8 cellular contexts compared by ENCODE assay signal in the genomic region with DNA sequence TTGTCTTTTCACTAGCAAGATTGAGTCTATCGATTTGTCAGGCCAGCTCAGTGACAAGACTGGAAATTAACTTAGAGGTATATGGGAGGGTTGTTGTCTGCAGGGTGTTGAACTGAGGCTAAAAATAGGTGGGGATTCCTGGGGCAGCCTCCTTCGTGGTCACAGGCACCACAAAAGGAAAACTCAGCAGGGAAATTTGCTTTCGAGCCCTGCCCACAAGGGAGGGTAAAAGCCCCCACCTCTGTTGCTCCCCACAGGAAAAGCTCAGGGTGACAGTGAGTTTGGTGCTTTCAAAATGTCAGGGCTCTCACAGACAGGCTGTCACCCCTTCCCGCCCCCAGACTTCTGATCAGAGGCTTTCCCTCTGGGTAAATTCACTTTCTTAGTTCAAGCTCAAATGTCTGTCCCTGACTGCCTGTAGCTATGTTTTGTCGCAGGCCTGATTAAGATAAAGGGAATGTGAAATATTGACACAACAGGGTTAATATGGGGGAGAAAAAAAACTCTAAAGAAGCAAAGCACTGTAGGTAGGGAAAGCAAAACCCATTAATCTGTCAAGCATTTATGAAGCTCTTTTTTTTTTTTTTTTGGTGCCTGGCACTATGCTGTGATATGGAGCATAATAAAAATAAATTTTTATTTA. TPM values are rescaled to one million over a fixed set of nuclear protein-coding genes. Genes with fewer than 3 reads are reported as not detected.
DNase-seq lines count a peak whose midpoint lies in the region; ATAC-seq, FAIRE-seq and TF ChIP-seq lines count a peak whose summit lies in the region.

No MANE protein-coding gene starts in this region.

- peak; percentile 56 for ATAC-seq in HG02588 (IDR thresholded peaks at IDR 0.05; ENCODE audit: unreplicated experiment)
- ATAC-seq in activated B cell treated with CpG ODN at 0.5 μM for 24 hours (ENCODE audit: low read depth): peak; percentile 63

- no peaks in the 10 kb centered on the region for H3K27me3 Mint-ChIP-seq in activated B cell treated with CpG ODN at 0.5 μM for 24 hours

- no peak overlapping the region; the same call in 1 of the 2 replicates for H3K4me3 ChIP-seq in GM12864 (ENCODE audit: low read depth, low read length)

- no peaks in the 10 kb centered on the region for H3K9me3 Mint-ChIP-seq in activated B cell treated with CpG ODN at 0.5 μM for 24 hours

- no peaks in the 10 kb centered on the region for H3K36me3 Mint-ChIP-seq in activated B cell treated with CpG ODN at 0.5 μM for 24 hours (ENCODE audit: low read depth)

- FAIRE-seq in urothelium cell line (lab: Jason Lieb, UNC): no peak

- H3K4me1 Mint-ChIP-seq in activated B cell treated with CpG ODN at 0.5 μM for 24 hours: peaks cover 29% of the 10 kb centered on the region

- DNase-seq in GM12864 (ENCODE audit: low read depth) (peak; percentile 70), activated B cell treated with CpG ODN at 0.5 μM for 24 hours (no peak), kidney tubule cell (ENCODE audit: low spot score) (peak; percentile 27), NCI-H1092 treated with DMSO at 0.1 percent for 48 hours (lab: John Stamatoyannopoulos, UW) (no peak), NCI-H2227 treated with DMSO at 0.1 percent for 48 hours (lab: John Stamatoyannopoulos, UW) (no peak), urothelium cell line (ENCODE audit: low spot score) (no peak), SHP77 (lab: John Stamatoyannopoulos, UW) (no peak)

- TF ChIP-seq CTCF in GM12864 (IDR thresholded peaks at IDR 0.05; ENCODE audit: low read depth, low read length, missing control alignments) (no peak), activated B cell treated with CpG ODN at 0.5 μM for 24 hours (IDR thresholded peaks at IDR 0.05) (no peak)

- H3K4me3 Mint-ChIP-seq in activated B cell treated with CpG ODN at 0.5 μM for 24 hours: peak overlapping the region; percentile 65

- POLR2A ChIA-PET in activated B cell treated with CpG ODN at 0.5 μM for 24 hours (lab: Charles Lee): interaction anchor here (0.5 to 3.8 kb wide), 8 partner anchors 12 to 433 kb away, joined by 3 to 61 read pairs (median 4); partner anchors contain the start of genes NFKBIA, PPP2R3C and SRP54

- H3K27ac Mint-ChIP-seq in activated B cell treated with CpG ODN at 0.5 μM for 24 hours: peak overlapping the region; percentile 59

- intact Hi-C loops in activated B cell treated with CpG ODN at 0.5 μM for 24 hours (cut with micrococcal nuclease): no loop called here

- CTCF ChIA-PET in activated B cell treated with CpG ODN at 0.5 μM for 24 hours (lab: Charles Lee): interaction anchor here (0.6 to 18.3 kb wide), 7 partner anchors 155 to 275 kb away, joined by 3 to 263 read pairs (median 10); no protein-coding TSS in a partner anchor

RNA-seq across cellular contexts. Expression of gene NFKBIA, which starts 11.7 kb away (rescaled TPM):
- total RNA-seq in activated B cell treated with CpG ODN at 0.5 μM for 24 hours: 480 and 515 TPM in 2 replicates

Comparison
In these comparisons a context has a peak if more than half of its experiments do, and no peak if none do; other contexts are left out.
1. DNase-seq: peak in GM12864 (single experiment) and kidney tubule cell (single experiment); none in activated B cell treated with CpG ODN at 0.5 μM for 24 hours (single experiment), NCI-H1092 treated with DMSO at 0.1 percent for 48 hours (single experiment), NCI-H2227 treated with DMSO at 0.1 percent for 48 hours (single experiment), urothelium cell line (single experiment) and SHP77 (0 of 2).